12 cellular contexts compared by ENCODE assay signal in the genomic region with DNA sequence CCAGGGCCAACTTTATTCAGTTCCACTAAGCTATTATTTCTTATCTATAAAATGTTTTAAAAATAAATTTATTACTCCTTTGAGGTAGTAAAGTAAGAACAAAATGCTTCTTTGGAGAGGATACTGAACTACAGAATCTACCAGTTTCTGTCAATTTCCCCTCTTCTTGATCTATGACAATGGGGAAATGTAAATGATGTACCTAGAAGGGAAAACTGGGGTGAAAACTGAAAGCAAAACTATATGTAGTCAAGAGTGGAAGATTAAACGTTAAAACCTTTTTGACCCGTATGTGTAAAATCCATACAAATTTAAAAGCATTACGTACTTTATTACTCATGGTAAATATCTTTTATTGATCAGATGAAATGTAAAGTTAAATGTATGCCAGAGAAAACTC.
DNase-seq lines count a peak whose midpoint lies in the region; ATAC-seq and TF ChIP-seq lines count a peak whose summit lies in the region.
"Had no signal": no experiment of that assay in that cellular context is flagged by ENCODE, and none has a peak within 500 bp of the region (broad histone marks: within the 10 kb centered on the region; RNA-seq: fewer than 3 reads in every experiment).

No MANE protein-coding gene starts in this region.

- TF ChIP-seq CTCF in nephron progenitor cell (IDR thresholded peaks at IDR 0.05): no peak
- no peak for TF ChIP-seq CTCF in foreskin keratinocyte (conservative IDR thresholded peaks at IDR 0.05)

- H3K4me1 Mint-ChIP-seq in stimulated activated naive CD8-positive, alpha-beta T cell treated with anti-CD3 and anti-CD28 coated beads, Interleukin-15, amount 100 ng/mL, for 72 hours: no peaks in the 10 kb centered on the region
- peaks cover 0 to 4% of the 10 kb centered on the region in 2 donors for H3K4me1 Mint-ChIP-seq in stimulated activated naive B cell treated with anti-CD40 and anti-IgM and Interleukin-4, amounts not matched to agents 10 μg/mL and 1 μg/mL and 100 μg/mL, for 72 hours
- no peaks in the 10 kb centered on the region for H3K4me1 Mint-ChIP-seq in nephron progenitor cell

- no peaks in the 10 kb centered on the region for H3K9me3 Mint-ChIP-seq in stimulated activated naive CD8-positive, alpha-beta T cell treated with anti-CD3 and anti-CD28 coated beads, Interleukin-15, amount 100 ng/mL, for 72 hours
- H3K9me3 Mint-ChIP-seq in stimulated activated naive B cell treated with anti-CD40 and anti-IgM and Interleukin-4, amounts not matched to agents 10 μg/mL and 1 μg/mL and 100 μg/mL, for 72 hours: peaks cover 0 to 2% of the 10 kb centered on the region in 2 donors
- no peaks in the 10 kb centered on the region for H3K9me3 Mint-ChIP-seq in nephron progenitor cell

- H3K4me1 ChIP-seq in foreskin keratinocyte: no peaks in the 10 kb centered on the region

- no peaks in the 10 kb centered on the region for H3K27me3 Mint-ChIP-seq in stimulated activated naive CD8-positive, alpha-beta T cell treated with anti-CD3 and anti-CD28 coated beads, Interleukin-15, amount 100 ng/mL, for 72 hours
- no peaks in the 10 kb centered on the region for H3K27me3 Mint-ChIP-seq in stimulated activated naive B cell treated with anti-CD40 and anti-IgM and Interleukin-4, amounts not matched to agents 10 μg/mL and 1 μg/mL and 100 μg/mL, for 72 hours
- H3K27me3 Mint-ChIP-seq in nephron progenitor cell (ENCODE audit: low read depth, poor library complexity): no peaks in the 10 kb centered on the region
- H3K27me3 Mint-ChIP-seq: progenitor cell of endocrine pancreas had no signal

- peak overlapping the region in 1 of 2 donors; percentile 69 for H3K27ac Mint-ChIP-seq in stimulated activated naive CD8-positive, alpha-beta T cell treated with anti-CD3 and anti-CD28 coated beads, Interleukin-15, amount 100 ng/mL, for 72 hours
- no peak overlapping the region for H3K27ac Mint-ChIP-seq in stimulated activated naive B cell treated with anti-CD40 and anti-IgM and Interleukin-4, amounts not matched to agents 10 μg/mL and 1 μg/mL and 100 μg/mL, for 72 hours
- no peak overlapping the region for H3K27ac Mint-ChIP-seq in nephron progenitor cell
- H3K27ac Mint-ChIP-seq: HFFc6, progenitor cell of endocrine pancreas had no signal

- H3K27me3 ChIP-seq in foreskin keratinocyte: no peaks in the 10 kb centered on the region
- H3K27me3 ChIP-seq: dorsolateral prefrontal cortex had no signal

- H3K27ac ChIP-seq in foreskin keratinocyte: no peak overlapping the region
- H3K27ac ChIP-seq: dorsolateral prefrontal cortex had no signal

- DNase-seq in stimulated activated naive CD8-positive, alpha-beta T cell treated with anti-CD3 and anti-CD28 coated beads, Interleukin-15, amount 100 ng/mL, for 72 hours: no peak
- no peak for DNase-seq in stimulated activated naive CD8-positive, alpha-beta T cell treated with anti-CD3 and anti-CD28 coated beads, Interleukin-15, Interleukin-2, amounts not matched to agents 100 U/mL and 50 U/mL, for 24 hours
- no peak for DNase-seq in stimulated activated naive B cell treated with anti-CD40 and anti-IgM and Interleukin-4, amounts not matched to agents 10 μg/mL and 1 μg/mL and 100 μg/mL, for 72 hours
- DNase-seq in nephron progenitor cell (no peak), foreskin keratinocyte (no peak), COLO668 (lab: John Stamatoyannopoulos, UW; ENCODE audit: unreplicated experiment) (no peak)
- DNase-seq: activated naive CD4-positive, alpha-beta T cell treated with Interleukin-2 at 50 U/mL for 16 hours; dorsolateral prefrontal cortex; HFFc6 had no signal

- no peaks in the 10 kb centered on the region for H3K36me3 Mint-ChIP-seq in stimulated activated naive B cell treated with anti-CD40 and anti-IgM and Interleukin-4, amounts not matched to agents 10 μg/mL and 1 μg/mL and 100 μg/mL, for 72 hours
- H3K36me3 Mint-ChIP-seq in nephron progenitor cell (ENCODE audit: low read depth): no peaks in the 10 kb centered on the region

- peak; percentile 65 for ATAC-seq in stimulated activated naive CD8-positive, alpha-beta T cell treated with anti-CD3 and anti-CD28 coated beads, Interleukin-15, amount 100 ng/mL, for 72 hours
- no peak for ATAC-seq in stimulated activated naive CD8-positive, alpha-beta T cell treated with anti-CD3 and anti-CD28 coated beads, Interleukin-15, Interleukin-2, amounts not matched to agents 100 U/mL and 50 U/mL, for 24 hours
- ATAC-seq in GM21717 (IDR thresholded peaks at IDR 0.05; ENCODE audit: unreplicated experiment): peak; percentile 94
- ATAC-seq in HG03280 (IDR thresholded peaks at IDR 0.05; ENCODE audit: unreplicated experiment): peak; percentile 70
- ATAC-seq in stimulated activated naive B cell treated with anti-CD40 and anti-IgM and Interleukin-4, amounts not matched to agents 10 μg/mL and 1 μg/mL and 100 μg/mL, for 72 hours (replicated peaks): peak; percentile 82 to 83
- ATAC-seq in foreskin keratinocyte: no peak

- peak overlapping the region; percentile 13 to 69 for H3K4me3 Mint-ChIP-seq in stimulated activated naive CD8-positive, alpha-beta T cell treated with anti-CD3 and anti-CD28 coated beads, Interleukin-15, amount 100 ng/mL, for 72 hours
- peak overlapping the region; percentile 62 to 69 for H3K4me3 Mint-ChIP-seq in stimulated activated naive B cell treated with anti-CD40 and anti-IgM and Interleukin-4, amounts not matched to agents 10 μg/mL and 1 μg/mL and 100 μg/mL, for 72 hours
- H3K4me3 Mint-ChIP-seq in nephron progenitor cell: no peak overlapping the region
- H3K4me3 Mint-ChIP-seq: HFFc6 had no signal

Comparison
In these comparisons a context has a peak if more than half of its experiments do, and no peak if none do; other contexts are left out.
1. ATAC-seq: peak in stimulated activated naive CD8-positive, alpha-beta T cell treated with anti-CD3 and anti-CD28 coated beads, Interleukin-15, amount 100 ng/mL, for 72 hours (single experiment), GM21717 (single experiment), HG03280 (single experiment) and stimulated activated naive B cell treated with anti-CD40 and anti-IgM and Interleukin-4, amounts not matched to agents 10 μg/mL and 1 μg/mL and 100 μg/mL, for 72 hours (2 of 2); none in stimulated activated naive CD8-positive, alpha-beta T cell treated with anti-CD3 and anti-CD28 coated beads, Interleukin-15, Interleukin-2, amounts not matched to agents 100 U/mL and 50 U/mL, for 24 hours (single experiment) and foreskin keratinocyte (single experiment).